ENCODE assay signal across 10 cellular contexts in the genomic region with DNA sequence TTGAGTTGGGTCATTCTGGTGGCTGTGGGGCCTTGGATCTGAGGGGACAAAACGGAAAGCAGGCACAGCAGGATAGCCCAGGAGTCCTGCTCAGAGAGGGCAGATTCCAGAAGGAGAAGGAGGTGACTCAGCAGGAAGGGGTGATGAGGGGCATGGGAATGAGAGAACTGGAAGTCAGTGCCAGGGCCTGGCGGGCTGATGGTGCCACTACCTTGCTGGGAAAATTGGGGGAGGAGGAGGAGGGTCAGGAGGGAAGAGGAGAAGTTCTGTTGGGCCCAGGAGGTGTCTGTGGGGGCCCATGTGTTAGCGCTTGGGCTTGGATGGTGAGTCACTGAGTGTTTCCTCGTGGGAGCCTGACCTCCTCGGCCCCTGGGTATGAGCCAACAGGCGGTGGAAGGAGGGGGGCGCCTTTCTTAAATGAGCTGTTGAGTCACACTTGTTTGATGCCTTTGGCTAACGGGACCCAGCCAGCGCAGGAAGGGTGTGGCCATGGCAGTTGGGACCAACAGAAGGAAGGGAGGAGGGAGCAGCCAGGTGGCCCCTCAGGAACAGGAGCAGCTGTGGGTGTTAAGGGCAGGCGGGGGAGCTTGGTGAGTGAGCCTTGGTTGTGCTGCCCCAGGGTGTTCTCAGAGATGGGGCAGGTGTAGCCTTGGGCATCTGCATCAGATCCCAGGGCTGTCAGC.
DNase-seq lines count a peak whose midpoint lies in the region; ATAC-seq, FAIRE-seq and TF ChIP-seq lines count a peak whose summit lies in the region.
"Had no signal": no experiment of that assay in that cellular context is flagged by ENCODE, and none has a peak within 500 bp of the region (broad histone marks: within the 10 kb centered on the region; RNA-seq: fewer than 3 reads in every experiment).

No MANE protein-coding gene starts in this region.

- H3K36me3 ChIP-seq in bronchial epithelial cell (ENCODE audit: control insufficient read depth, insufficient read depth, low read length): peaks cover 14% of the 10 kb centered on the region

- peak overlapping the region; percentile 86 for H3K4me2 ChIP-seq in A549

- POLR2A ChIA-PET in A549 (lab: Yijun Ruan, JAX): interaction anchor here (0.8 to 3.1 kb wide), 4 partner anchors 14 to 78 kb away, joined by 3 to 20 read pairs (median 6); no protein-coding TSS in a partner anchor

- H3K4me1 ChIP-seq in A549: peaks cover 70% of the 10 kb centered on the region

- H3K27ac ChIP-seq in A549: peak overlapping the region; percentile 88 to 92

- DNase-seq in A549 (ENCODE audit: low read depth in 1 of 2, low spot score in 1 of 2) (peak; percentile 92 to 98), bronchial epithelial cell (ENCODE audit: low read depth) (peak; percentile 89), lung microvascular endothelial cell (ENCODE audit: low read depth in 2 of 2) (peak; percentile 74 to 98), GM10266 (ENCODE audit: extremely low spot score) (no peak), pons (ENCODE audit: low spot score) (no peak)
- DNase-seq in Jurkat, Clone E6-1 (ENCODE audit: low read depth, low spot score): peak; percentile 71
- DNase-seq in activated naive CD4-positive, alpha-beta T cell (lab: John Stamatoyannopoulos, UW): no peak
- DNase-seq: activated B cell treated with CpG ODN at 0.5 μM for 24 hours had no signal

- H3K9me3 ChIP-seq in A549: peaks cover 12% of the 10 kb centered on the region; the same call in 2 of the 3 replicates

- TF ChIP-seq RAD21 in A549 (conservative IDR thresholded peaks at IDR 0.05 in 1 of 2, IDR thresholded peaks at IDR 0.05 in 1 of 2): no peak; a peak in 3 of 5 replicates

- peak; percentile 91 to 92; a peak in 4 of 5 replicates for TF ChIP-seq EP300 in A549 (IDR thresholded peaks at IDR 0.05)

- no peaks in the 10 kb centered on the region for H3K27me3 ChIP-seq in bronchial epithelial cell (ENCODE audit: control insufficient read depth, insufficient read depth, low read length)

- peak; percentile 81 to 88 for ATAC-seq in A549
- ATAC-seq in GM18505 (IDR thresholded peaks at IDR 0.05; ENCODE audit: unreplicated experiment): no peak

- TF ChIP-seq POLR2A in A549 (IDR thresholded peaks at IDR 0.05; ENCODE audit: low read length) (no peak), GM18505 (IDR thresholded peaks at IDR 0.05; ENCODE audit: borderline replicate concordance, extremely low read depth, insufficient read depth, insufficient read length) (no peak)

- H3K4me3 ChIP-seq in A549 (peak overlapping the region; percentile 7; the same call in 2 of the 3 replicates), bronchial epithelial cell (ENCODE audit: low read depth, low read length) (no peak overlapping the region)
- no peak overlapping the region for H3K4me3 ChIP-seq in Jurkat, Clone E6-1 (ENCODE audit: low read length)

- peak; percentile 85 for FAIRE-seq in A549 (lab: Jason Lieb, UNC)
- FAIRE-seq in bronchial epithelial cell (lab: Jason Lieb, UNC): no peak
- FAIRE-seq: G401.6 had no signal

- TF ChIP-seq CTCF in A549 (IDR thresholded peaks at IDR 0.05) (no peak; the same call in 2 of the 3 replicates), bronchial epithelial cell (IDR thresholded peaks at IDR 0.05; ENCODE audit: insufficient read depth, low read length, severe bottlenecking) (peak; percentile 8), GM10266 (IDR thresholded peaks at IDR 0.05; ENCODE audit: control insufficient read depth, insufficient read depth, low read depth, missing control alignments) (no peak)

- 1% methylated on average over 10 of the region's 10 CpGs for WGBS in A549 (ENCODE audit: missing lambda C conversion rate)

- CTCF ChIA-PET in A549 (lab: Yijun Ruan, JAX): interaction anchor here (0.7 to 5.0 kb wide), 23 partner anchors 11 to 326 kb away, joined by 3 to 36 read pairs (median 7); a partner anchor contains a TSS

TF ChIP-seq in A549, 52 proteins besides CTCF, POLR2A, EP300 and RAD21 (continues in another document):
- peak; percentile 97 for TF ChIP-seq MAFK (IDR thresholded peaks at IDR 0.05; ENCODE audit: partially characterized antibody)
- no peak for TF ChIP-seq NR3C1 (IDR thresholded peaks at IDR 0.05)
- 0 out of 2 replicates have a peak, but pooled peaks have one; percentile 31 for TF ChIP-seq MAZ (IDR thresholded peaks at IDR 0.05; ENCODE audit: borderline replicate concordance, low read depth, low read length)
- TF ChIP-seq KDM5A (IDR thresholded peaks at IDR 0.05): no peak
- no peak for TF ChIP-seq CHD2 (IDR thresholded peaks at IDR 0.05; ENCODE audit: low read length, partially characterized antibody)
- TF ChIP-seq ZFP36 (IDR thresholded peaks at IDR 0.05; ENCODE audit: borderline replicate concordance, partially characterized antibody): no peak
- TF ChIP-seq FOSL2 (IDR thresholded peaks at IDR 0.05): peak; percentile 92
- peak; percentile 98 for TF ChIP-seq FOSL2 (CRISPR knock-in tag; IDR thresholded peaks at IDR 0.05)
- TF ChIP-seq TFCP2L1 (CRISPR knock-in tag; IDR thresholded peaks at IDR 0.05): 0 out of 2 replicates have a peak, but pooled peaks have one; percentile 19
- TF ChIP-seq ZC3H11A (IDR thresholded peaks at IDR 0.05): no peak
- TF ChIP-seq ZSCAN20 (CRISPR knock-in tag; IDR thresholded peaks at IDR 0.05): no peak
- TF ChIP-seq HOXB5 (CRISPR knock-in tag; IDR thresholded peaks at IDR 0.05): 0 out of 2 replicates have a peak, but pooled peaks have one; percentile 30
- TF ChIP-seq, protein P1, sequence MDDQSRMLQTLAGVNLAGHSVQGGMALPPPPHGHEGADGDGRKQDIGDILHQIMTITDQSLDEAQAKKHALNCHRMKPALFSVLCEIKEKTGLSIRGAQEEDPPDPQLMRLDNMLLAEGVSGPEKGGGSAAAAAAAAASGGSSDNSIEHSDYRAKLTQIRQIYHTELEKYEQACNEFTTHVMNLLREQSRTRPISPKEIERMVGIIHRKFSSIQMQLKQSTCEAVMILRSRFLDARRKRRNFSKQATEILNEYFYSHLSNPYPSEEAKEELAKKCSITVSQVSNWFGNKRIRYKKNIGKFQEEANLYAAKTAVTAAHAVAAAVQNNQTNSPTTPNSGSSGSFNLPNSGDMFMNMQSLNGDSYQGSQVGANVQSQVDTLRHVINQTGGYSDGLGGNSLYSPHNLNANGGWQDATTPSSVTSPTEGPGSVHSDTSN (IDR thresholded peaks at IDR 0.05): peak; percentile 72; the same call in 1 of the 2 replicates
- TF ChIP-seq GATA3 (IDR thresholded peaks at IDR 0.05; ENCODE audit: borderline replicate concordance): peak; percentile 94
- TF ChIP-seq JUN (IDR thresholded peaks at IDR 0.05): peak; percentile 92 to 93
- TF ChIP-seq, protein P2, sequence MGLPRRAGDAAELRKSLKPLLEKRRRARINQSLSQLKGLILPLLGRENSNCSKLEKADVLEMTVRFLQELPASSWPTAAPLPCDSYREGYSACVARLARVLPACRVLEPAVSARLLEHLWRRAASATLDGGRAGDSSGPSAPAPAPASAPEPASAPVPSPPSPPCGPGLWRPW (IDR thresholded peaks at IDR 0.05): peak; percentile 14; the same call in 1 of the 2 replicates
- TF ChIP-seq RCOR1 (IDR thresholded peaks at IDR 0.05; ENCODE audit: low read depth, low read length): no peak
- TF ChIP-seq NFE2L2 (conservative IDR thresholded peaks at IDR 0.05; ENCODE audit: low read length): peak; percentile 68
- TF ChIP-seq, protein P3, sequence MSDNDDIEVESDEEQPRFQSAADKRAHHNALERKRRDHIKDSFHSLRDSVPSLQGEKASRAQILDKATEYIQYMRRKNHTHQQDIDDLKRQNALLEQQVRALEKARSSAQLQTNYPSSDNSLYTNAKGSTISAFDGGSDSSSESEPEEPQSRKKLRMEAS (IDR thresholded peaks at IDR 0.05): peak; percentile 90
- TF ChIP-seq FOXS1 (CRISPR knock-in tag; IDR thresholded peaks at IDR 0.05): 0 out of 2 replicates have a peak, but pooled peaks have one; percentile 19
- TF ChIP-seq MYC (IDR thresholded peaks at IDR 0.05; ENCODE audit: borderline replicate concordance, low read length): peak; percentile 84
- TF ChIP-seq JUNB (IDR thresholded peaks at IDR 0.05): peak; percentile 94
- TF ChIP-seq, protein P4, sequence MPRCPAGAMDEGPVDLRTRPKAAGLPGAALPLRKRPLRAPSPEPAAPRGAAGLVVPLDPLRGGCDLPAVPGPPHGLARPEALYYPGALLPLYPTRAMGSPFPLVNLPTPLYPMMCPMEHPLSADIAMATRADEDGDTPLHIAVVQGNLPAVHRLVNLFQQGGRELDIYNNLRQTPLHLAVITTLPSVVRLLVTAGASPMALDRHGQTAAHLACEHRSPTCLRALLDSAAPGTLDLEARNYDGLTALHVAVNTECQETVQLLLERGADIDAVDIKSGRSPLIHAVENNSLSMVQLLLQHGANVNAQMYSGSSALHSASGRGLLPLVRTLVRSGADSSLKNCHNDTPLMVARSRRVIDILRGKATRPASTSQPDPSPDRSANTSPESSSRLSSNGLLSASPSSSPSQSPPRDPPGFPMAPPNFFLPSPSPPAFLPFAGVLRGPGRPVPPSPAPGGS (IDR thresholded peaks at IDR 0.05): peak; percentile 89; the same call in 1 of the 3 replicates
- TF ChIP-seq, protein P5, sequence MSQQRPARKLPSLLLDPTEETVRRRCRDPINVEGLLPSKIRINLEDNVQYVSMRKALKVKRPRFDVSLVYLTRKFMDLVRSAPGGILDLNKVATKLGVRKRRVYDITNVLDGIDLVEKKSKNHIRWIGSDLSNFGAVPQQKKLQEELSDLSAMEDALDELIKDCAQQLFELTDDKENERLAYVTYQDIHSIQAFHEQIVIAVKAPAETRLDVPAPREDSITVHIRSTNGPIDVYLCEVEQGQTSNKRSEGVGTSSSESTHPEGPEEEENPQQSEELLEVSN (IDR thresholded peaks at IDR 0.05; ENCODE audit: borderline replicate concordance, low read depth): peak; percentile 38; the same call in 1 of the 2 replicates
- peak; percentile 64 to 74; a peak in 3 of 4 replicates for TF ChIP-seq CEBPB (IDR thresholded peaks at IDR 0.05)
- TF ChIP-seq, protein P6, sequence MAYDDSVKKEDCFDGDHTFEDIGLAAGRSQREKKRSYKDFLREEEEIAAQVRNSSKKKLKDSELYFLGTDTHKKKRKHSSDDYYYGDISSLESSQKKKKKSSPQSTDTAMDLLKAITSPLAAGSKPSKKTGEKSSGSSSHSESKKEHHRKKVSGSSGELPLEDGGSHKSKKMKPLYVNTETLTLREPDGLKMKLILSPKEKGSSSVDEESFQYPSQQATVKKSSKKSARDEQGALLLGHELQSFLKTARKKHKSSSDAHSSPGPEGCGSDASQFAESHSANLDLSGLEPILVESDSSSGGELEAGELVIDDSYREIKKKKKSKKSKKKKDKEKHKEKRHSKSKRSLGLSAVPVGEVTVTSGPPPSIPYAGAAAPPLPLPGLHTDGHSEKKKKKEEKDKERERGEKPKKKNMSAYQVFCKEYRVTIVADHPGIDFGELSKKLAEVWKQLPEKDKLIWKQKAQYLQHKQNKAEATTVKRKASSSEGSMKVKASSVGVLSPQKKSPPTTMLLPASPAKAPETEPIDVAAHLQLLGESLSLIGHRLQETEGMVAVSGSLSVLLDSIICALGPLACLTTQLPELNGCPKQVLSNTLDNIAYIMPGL (CRISPR knock-in tag; IDR thresholded peaks at IDR 0.05; ENCODE audit: borderline replicate concordance): no peak

Comparison
In these comparisons a context has a peak if more than half of its experiments do, and no peak if none do; other contexts are left out.
1. DNase-seq: peak in A549 (2 of 2), Jurkat, Clone E6-1 (single experiment), bronchial epithelial cell (single experiment) and lung microvascular endothelial cell (2 of 2); none in GM10266 (single experiment), pons (single experiment) and activated naive CD4-positive, alpha-beta T cell (0 of 4).